Comparison of ENCODE assay signal across 8 cellular contexts in genomic region chr15:29269485-29270168, GRCh38. TPM values are rescaled to one million over a fixed set of nuclear protein-coding genes. Genes with fewer than 3 reads are reported as not detected.
DNase-seq lines count a peak whose midpoint lies in the region; ATAC-seq lines count a peak whose summit lies in the region.

TSS of gene NSMCE3 (minus strand) at chr15:29269822. CDS start at chr15:29269705, 117 bp downstream.

- CTCF ChIA-PET in activated CD4-positive, alpha-beta T cell treated with anti-CD3 and anti-CD28 coated beads for 36 hours (lab: Charles Lee) = no interaction called here

- H3K4me3 Mint-ChIP-seq in activated CD4-positive, alpha-beta T cell treated with anti-CD3 and anti-CD28 coated beads for 36 hours = peak within 1 kb of the TSS; percentile 82

- peak within 1 kb of the TSS; percentile 99 for H3K27ac Mint-ChIP-seq in activated CD4-positive, alpha-beta T cell treated with anti-CD3 and anti-CD28 coated beads for 36 hours

- H3K4me1 Mint-ChIP-seq in activated CD4-positive, alpha-beta T cell treated with anti-CD3 and anti-CD28 coated beads for 36 hours = peaks cover 34% of the 10 kb centered on the region

- ATAC-seq in GM19043 (IDR thresholded peaks at IDR 0.05; ENCODE audit: low read depth, unreplicated experiment) (peak; percentile 87), HG03354 (IDR thresholded peaks at IDR 0.05; ENCODE audit: poor library complexity, severe bottlenecking, unreplicated experiment) (peak; percentile 93), left colon (peak; percentile 99)
- peak; percentile 93 for ATAC-seq in activated CD4-positive, alpha-beta T cell treated with anti-CD3 and anti-CD28 coated beads for 36 hours

- DNase-seq in AG20443 (ENCODE audit: low spot score) (peak; percentile 98), NCI-H460 (ENCODE audit: extremely low read depth, low read depth) (peak; percentile 70), left colon (peak; percentile 87 to 93)
- DNase-seq in activated CD4-positive, alpha-beta T cell treated with anti-CD3 and anti-CD28 coated beads for 36 hours = peak; percentile 95
- peak; percentile 79 to 83 for DNase-seq in stimulated activated CD4-positive, alpha-beta T cell treated with anti-CD3 and anti-CD28 coated beads, Interleukin-1b, Interleukin-23, amount 100 ng/mL, for 4 hours (ENCODE audit: low read depth in 2 of 2)

- H3K36me3 Mint-ChIP-seq in activated CD4-positive, alpha-beta T cell treated with anti-CD3 and anti-CD28 coated beads for 36 hours (ENCODE audit: low read depth) = peaks cover 2% of the 10 kb centered on the region

- POLR2A ChIA-PET in activated CD4-positive, alpha-beta T cell treated with anti-CD3 and anti-CD28 coated beads for 36 hours (lab: Charles Lee) = interaction anchor here (0.6 kb wide), 1 partner anchor 280 kb away, joined by 3 read pairs; no protein-coding TSS in a partner anchor

- intact Hi-C loops in activated CD4-positive, alpha-beta T cell treated with anti-CD3 and anti-CD28 coated beads for 36 hours (cut with DNase I, micrococcal nuclease) = loop anchor here (1.0 to 10.0 kb wide), 4 partner anchors 86 to 285 kb away; no protein-coding TSS in a partner anchor
- intact Hi-C loops in left colon (cut with DNase I, micrococcal nuclease) = no loop called here

- H3K27ac ChIP-seq in cingulate gyrus (ENCODE audit: low read depth, low read length) = peak within 1 kb of the TSS; percentile 97

- H3K27me3 Mint-ChIP-seq in activated CD4-positive, alpha-beta T cell treated with anti-CD3 and anti-CD28 coated beads for 36 hours = no peaks in the 10 kb centered on the region

- H3K9me3 Mint-ChIP-seq in activated CD4-positive, alpha-beta T cell treated with anti-CD3 and anti-CD28 coated beads for 36 hours (ENCODE audit: low read depth) = no peaks in the 10 kb centered on the region

RNA-seq across cellular contexts. Expression of gene NSMCE3, which starts in this region (rescaled TPM):
- total RNA-seq in NCI-H460 (2014; rRNA removed; shearing (Covaris generic)) = 12.2 and 13.0 TPM in 2 replicates
- 9.3 and 11.2 TPM in 2 replicates for polyA plus RNA-seq in NCI-H460 (2014; cell fraction: nucleus; rRNA removed)
- 1 to 10 TPM; 8.0 to 8.3 TPM for total RNA-seq in activated CD4-positive, alpha-beta T cell treated with anti-CD3 and anti-CD28 coated beads for 36 hours
- 1 to 10 TPM; 3.6 to 3.8 TPM for total RNA-seq in left colon

Comparison
In these comparisons a context has a peak if more than half of its experiments do, and no peak if none do; other contexts are left out.
1. Peak in every context shown above with its lines: DNase-seq, ATAC-seq and H3K27ac ChIP-seq.
2. intact Hi-C loops: an anchor here in activated CD4-positive, alpha-beta T cell treated with anti-CD3 and anti-CD28 coated beads for 36 hours (1.0 to 10.0 kb wide); none called in left colon.